Comparison of ENCODE assay signal across 1 cellular context in genomic region chr21:17527711-17528110, GRCh38.
TF ChIP-seq lines count a peak whose summit lies in the region.

No MANE protein-coding gene starts in this region.

TF ChIP-seq in H1, 55 proteins besides CTCF, POLR2A, EP300 and RAD21:
- no peak for TF ChIP-seq GTF2F1 (IDR thresholded peaks at IDR 0.05; ENCODE audit: borderline replicate concordance, low read depth, low read length)
- no peak for TF ChIP-seq CTBP2 (IDR thresholded peaks at IDR 0.05; ENCODE audit: borderline replicate concordance, insufficient read depth, insufficient read length, low read length)
- no peak for TF ChIP-seq BCL11A (IDR thresholded peaks at IDR 0.05; ENCODE audit: low read depth in 2 of 2, low read length in 2 of 2)
- TF ChIP-seq SIN3A (conservative IDR thresholded peaks at IDR 0.05 in 1 of 2, IDR thresholded peaks at IDR 0.05 in 1 of 2; ENCODE audit: low read depth in 1 of 2, low read length in 2 of 2): no peak
- TF ChIP-seq USF2 (IDR thresholded peaks at IDR 0.05; ENCODE audit: low read length): no peak
